ENCODE assay signal across 17 cellular contexts in the genomic region with DNA sequence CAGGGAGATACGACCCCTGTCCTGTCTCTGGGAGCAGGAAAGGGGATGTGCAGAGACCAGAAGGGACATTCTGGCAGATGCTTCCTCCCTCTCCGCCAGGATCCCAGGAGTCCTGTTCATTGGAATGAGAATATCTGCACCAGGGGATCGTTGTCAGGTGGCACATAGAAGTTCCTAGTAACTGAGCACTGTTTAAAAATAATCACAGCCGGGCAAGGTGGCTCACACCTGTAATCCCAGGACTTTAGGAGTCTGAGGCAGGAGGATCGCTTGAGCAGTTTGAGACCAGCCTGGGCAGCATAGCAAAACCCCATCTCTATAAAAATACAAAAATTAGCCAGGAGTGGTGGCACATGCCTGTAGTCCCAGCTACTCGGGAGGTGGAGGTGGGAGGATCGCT. TPM values are rescaled to one million over a fixed set of nuclear protein-coding genes. Genes with fewer than 3 reads are reported as not detected.
DNase-seq lines count a peak whose midpoint lies in the region; ATAC-seq and TF ChIP-seq lines count a peak whose summit lies in the region.
"Had no signal": no experiment of that assay in that cellular context is flagged by ENCODE, and none has a peak within 500 bp of the region (broad histone marks: within the 10 kb centered on the region; RNA-seq: fewer than 3 reads in every experiment).

No MANE protein-coding gene starts in this region.

- no peaks in the 10 kb centered on the region for H3K9me3 ChIP-seq in osteoblast (ENCODE audit: low read depth, low read length)
- no peaks in the 10 kb centered on the region for H3K9me3 ChIP-seq in tibial artery

- H3K4me2 ChIP-seq in osteoblast (ENCODE audit: insufficient read depth, low read length), result no peak overlapping the region
- H3K4me2 ChIP-seq: KMS-11 had no signal

- peak; percentile 21 for DNase-seq in activated effector memory CD4-positive, alpha-beta T cell treated with anti-CD3 and anti-CD28 coated beads, Interleukin-2, amount 50 U/mL, for 16 hours
- DNase-seq in activated effector memory CD4-positive, alpha-beta T cell treated with Interleukin-2 at 50 U/mL for 16 hours, result no peak
- peak; percentile 12 for DNase-seq in activated CD8-positive, alpha-beta memory T cell treated with anti-CD3 and anti-CD28 coated beads, Interleukin-2, amount 50 U/mL, for 48 hours
- peak; percentile 37 for DNase-seq in osteoblast (ENCODE audit: insufficient read length, low spot score, missing footprints)
- DNase-seq in type B pancreatic cell (ENCODE audit: extremely low spot score, unreplicated experiment), result peak; percentile 20
- no peak for DNase-seq in tibial artery
- no peak for DNase-seq in SHP77 (lab: John Stamatoyannopoulos, UW)
- DNase-seq: GF-D8, GOT3, MM.1S had no signal

- ATAC-seq in HG03045 (IDR thresholded peaks at IDR 0.05; ENCODE audit: unreplicated experiment), result no peak

- H4K20me1 ChIP-seq in osteoblast (ENCODE audit: insufficient read depth, low read length), result no peaks in the 10 kb centered on the region

- H3K4me1 ChIP-seq in osteoblast (ENCODE audit: insufficient read depth, low read length) (no peaks in the 10 kb centered on the region), tibial artery (no peaks in the 10 kb centered on the region)

- H3K36me3 ChIP-seq in osteoblast (ENCODE audit: insufficient read depth, low read length) (no peaks in the 10 kb centered on the region), tibial artery (no peaks in the 10 kb centered on the region)

- intact Hi-C loops in tibial artery (cut with DNase I; ENCODE audit: low total_unique reads), result no loop called here

- no peaks in the 10 kb centered on the region for H3K4me1 Mint-ChIP-seq in type B pancreatic cell (ENCODE audit: unreplicated experiment)
- H3K4me1 Mint-ChIP-seq: CD14-positive monocyte had no signal

- TF ChIP-seq CTCF in osteoblast (IDR thresholded peaks at IDR 0.05; ENCODE audit: extremely low read depth, low read depth, low read length) (no peak), type B pancreatic cell (conservative IDR thresholded peaks at IDR 0.05) (no peak), tibial artery (IDR thresholded peaks at IDR 0.05) (no peak)

- H3K27ac ChIP-seq in osteoblast (ENCODE audit: low read depth, low read length), result no peak overlapping the region
- H3K27ac ChIP-seq in tibial artery, result no peak overlapping the region
- H3K27ac ChIP-seq: KMS-11, RWPE1 had no signal

- H3K79me2 ChIP-seq in osteoblast (ENCODE audit: insufficient read depth, low read length), result no peaks in the 10 kb centered on the region

- H3K4me3 ChIP-seq in osteoblast (ENCODE audit: insufficient read depth, low read length), result no peak overlapping the region
- no peak overlapping the region for H3K4me3 ChIP-seq in tibial artery

- H3K27me3 ChIP-seq in osteoblast (ENCODE audit: insufficient read depth, low read length) (peaks cover 5% of the 10 kb centered on the region), tibial artery (peaks cover 0 to 41% of the 10 kb centered on the region in 2 donors)

- H2AFZ ChIP-seq in osteoblast (ENCODE audit: low read length), result no peak overlapping the region

- no peaks in the 10 kb centered on the region for H3K9me3 Mint-ChIP-seq in type B pancreatic cell
- H3K9me3 Mint-ChIP-seq: CD14-positive monocyte; CD8-positive, alpha-beta memory T cell had no signal

- no peaks in the 10 kb centered on the region for H3K36me3 Mint-ChIP-seq in type B pancreatic cell
- H3K36me3 Mint-ChIP-seq: CD14-positive monocyte; CD8-positive, alpha-beta memory T cell; IgD-negative memory B cell had no signal

- H3K27ac Mint-ChIP-seq in type B pancreatic cell, result no peak overlapping the region
- H3K27ac Mint-ChIP-seq: CD14-positive monocyte, IgD-negative memory B cell had no signal

- peaks cover 5% of the 10 kb centered on the region for H3K27me3 Mint-ChIP-seq in type B pancreatic cell

- H3K4me3 Mint-ChIP-seq in type B pancreatic cell, result no peak overlapping the region
- H3K4me3 Mint-ChIP-seq: B cell; CD14-positive monocyte; CD8-positive, alpha-beta memory T cell had no signal

RNA-seq across cellular contexts. Expression of gene SARDH, which starts 12.3 kb away (rescaled TPM):
- 5.4 and 10.9 TPM in 2 replicates for total RNA-seq in osteoblast
- total RNA-seq in type B pancreatic cell (ENCODE audit: low replicate concordance), result 0.76 and 6.8 TPM in 2 replicates

Comparison
In these comparisons a context has a peak if more than half of its experiments do, and no peak if none do; other contexts are left out.
1. DNase-seq: peak in activated effector memory CD4-positive, alpha-beta T cell treated with anti-CD3 and anti-CD28 coated beads, Interleukin-2, amount 50 U/mL, for 16 hours (single experiment), activated CD8-positive, alpha-beta memory T cell treated with anti-CD3 and anti-CD28 coated beads, Interleukin-2, amount 50 U/mL, for 48 hours (single experiment), osteoblast (single experiment) and type B pancreatic cell (single experiment); none in activated effector memory CD4-positive, alpha-beta T cell treated with Interleukin-2 at 50 U/mL for 16 hours (single experiment), tibial artery (0 of 2) and SHP77 (0 of 2).